ENCODE assay signal across 29 cellular contexts in genomic region chr10:33298893-33299292, GRCh38. TPM values are rescaled to one million over a fixed set of nuclear protein-coding genes. Genes with fewer than 3 reads are reported as not detected.
DNase-seq lines count a peak whose midpoint lies in the region; ATAC-seq, FAIRE-seq and TF ChIP-seq lines count a peak whose summit lies in the region.
"Had no signal": no experiment of that assay in that cellular context is flagged by ENCODE, and none has a peak within 500 bp of the region (broad histone marks: within the 10 kb centered on the region; RNA-seq: fewer than 3 reads in every experiment).

No MANE protein-coding gene starts in this region.

- H3F3A ChIP-seq in Loucy (ENCODE audit: low read depth): 0 out of 2 replicates have a peak, but pooled peaks cover 3% of the 10 kb centered on the region

- WGBS in esophagus muscularis mucosa: no CpG with 5 or more reads among the region's 2 CpGs
- no CpG with 5 or more reads among the region's 2 CpGs for WGBS in mesendoderm (ENCODE audit: extremely low coverage, insufficient coverage, low lambda C conversion rate)
- 40 to 77% methylated on average over 2 of the region's 2 CpGs for WGBS in pancreas, 2 donors
- 43 to 77% methylated on average over 2 of the region's 2 CpGs for WGBS in aorta, 2 donors

- peak overlapping the region; percentile 33 for H2BK5ac ChIP-seq in mesendoderm (ENCODE audit: low read length)

- H2BK120ac ChIP-seq in mesendoderm (ENCODE audit: low read depth, low read length): no peak overlapping the region

- H3K9me2 ChIP-seq in Loucy (replicated peaks; ENCODE audit: low read depth, low read length): no peaks in the 10 kb centered on the region

- H3K79me2 ChIP-seq in Loucy (ENCODE audit: insufficient read depth, low read length): no peaks in the 10 kb centered on the region
- no peaks in the 10 kb centered on the region for H3K79me2 ChIP-seq in mesendoderm (ENCODE audit: control insufficient read depth, insufficient read depth, low read length)

- DNase-seq in esophagus muscularis mucosa (ENCODE audit: extremely low spot score): no peak
- no peak for DNase-seq in mesendoderm
- DNase-seq in pancreas: no peak
- no peak for DNase-seq in aorta
- DNase-seq: activated CD4-positive, alpha-beta T cell treated with anti-CD3 and anti-CD28 coated beads for 48 hours; activated naive CD4-positive, alpha-beta T cell treated with anti-CD3 and anti-CD28 coated beads, Interleukin-2, amount 10 ng/mL, durations not matched to agents 7 days and 5 days; BE2C; CD8-positive, alpha-beta memory T cell; colonic mucosa; effector memory CD4-positive, alpha-beta T cell; islet precursor cell; Kasumi-1; midbrain; naive B cell; NCI-H748 treated with DMSO at 0.1 percent for 48 hours; occipital lobe; retina; stimulated activated CD4-positive, alpha-beta T cell treated with anti-CD3 and anti-CD28 coated beads, Interleukin-1b, Interleukin-23, amount 100 ng/mL, for 48 hours; stimulated activated naive CD8-positive, alpha-beta T cell treated with anti-CD3 and anti-CD28 coated beads, Interleukin-15, Interleukin-2, amounts not matched to agents 100 U/mL and 50 U/mL, for 24 hours; testis had no signal

- no peak for TF ChIP-seq CTCF in Loucy (conservative IDR thresholded peaks at IDR 0.05; ENCODE audit: low read length)
- TF ChIP-seq CTCF in esophagus muscularis mucosa (IDR thresholded peaks at IDR 0.05): no peak
- no peak for TF ChIP-seq CTCF in pancreas (IDR thresholded peaks at IDR 0.05)

- H3K4me1 ChIP-seq in Loucy (ENCODE audit: insufficient read depth, low read length, poor library complexity, severe bottlenecking) (peaks cover 58% of the 10 kb centered on the region), esophagus muscularis mucosa (peaks cover 68 to 89% (median 82%) of the 10 kb centered on the region in 4 donors), mesendoderm (ENCODE audit: control insufficient read depth, low read depth, low read length) (peaks cover 30% of the 10 kb centered on the region), subcutaneous abdominal adipose tissue (ENCODE audit: control insufficient read depth in 5 of 5, insufficient read depth in 5 of 5, low read length in 5 of 5) (peaks cover 6 to 81% (median 40%) of the 10 kb centered on the region in 5 donors), pancreas (peaks cover 0 to 7% (median 0%) of the 10 kb centered on the region in 3 donors), aorta (ENCODE audit: control insufficient read depth in 1 of 2, insufficient read depth in 2 of 2, low read length in 2 of 2) (peaks cover 1 to 10% of the 10 kb centered on the region in 2 donors)
- H3K4me1 ChIP-seq: colonic mucosa had no signal

- no peak overlapping the region for H3K18ac ChIP-seq in mesendoderm (ENCODE audit: low read length)

- H3K23ac ChIP-seq in mesendoderm (ENCODE audit: low read length): no peak overlapping the region

- H3K27ac ChIP-seq in esophagus muscularis mucosa (replicated peaks in 1 of 4): peak overlapping the region; percentile 9 to 41 (median 34)
- H3K27ac ChIP-seq in mesendoderm (ENCODE audit: low read depth, low read length): no peak overlapping the region
- peak overlapping the region; percentile 1 for H3K27ac ChIP-seq in subcutaneous abdominal adipose tissue (ENCODE audit: low read depth, low read length)
- no peak overlapping the region for H3K27ac ChIP-seq in pancreas
- peak overlapping the region in 1 of 2 donors; percentile 18 for H3K27ac ChIP-seq in aorta (ENCODE audit: low read depth in 1 of 2, low read length in 2 of 2)
- H3K27ac ChIP-seq: colonic mucosa, SJSA1 had no signal

- no peak overlapping the region for H2AK5ac ChIP-seq in mesendoderm (ENCODE audit: low read length)

- TF ChIP-seq POLR2A in esophagus muscularis mucosa (IDR thresholded peaks at IDR 0.05; ENCODE audit: low read depth): no peak

- H3K27me3 ChIP-seq in Loucy (ENCODE audit: insufficient read depth, low read length, poor library complexity, severe bottlenecking) (no peaks in the 10 kb centered on the region), esophagus muscularis mucosa (no peaks in the 10 kb centered on the region), mesendoderm (ENCODE audit: insufficient read depth, low read length, poor library complexity) (no peaks in the 10 kb centered on the region), subcutaneous abdominal adipose tissue (ENCODE audit: control insufficient read depth in 5 of 5, insufficient read depth in 4 of 5, low read length in 5 of 5) (no peaks in the 10 kb centered on the region), pancreas (no peaks in the 10 kb centered on the region), aorta (ENCODE audit: control insufficient read depth in 1 of 2, insufficient read depth in 2 of 2, low read length in 1 of 2) (no peaks in the 10 kb centered on the region)
- H3K27me3 ChIP-seq: BE2C, colonic mucosa, SJSA1, testis had no signal

- TF ChIP-seq EP300 in esophagus muscularis mucosa (IDR thresholded peaks at IDR 0.05): no peak

- H4K8ac ChIP-seq in mesendoderm (ENCODE audit: low read depth, low read length): no peak overlapping the region

- H2AFZ ChIP-seq in Loucy (ENCODE audit: low read length): peak overlapping the region; percentile 34
- H2AFZ ChIP-seq: GM23338 had no signal

- intact Hi-C loops in esophagus muscularis mucosa (cut with DNase I): no loop called here
- intact Hi-C loops in pancreas (cut with DNase I): no loop called here
- intact Hi-C loops in aorta (cut with DNase I): no loop called here

- H3K9ac ChIP-seq in Loucy (ENCODE audit: low read depth, low read length, poor library complexity, severe bottlenecking): peak overlapping the region; percentile 8
- H3K9ac ChIP-seq in mesendoderm (ENCODE audit: low read length): no peak overlapping the region
- no peak overlapping the region for H3K9ac ChIP-seq in subcutaneous abdominal adipose tissue (ENCODE audit: low read length in 5 of 5)

- no peak overlapping the region for H4K5ac ChIP-seq in mesendoderm (ENCODE audit: low read length)

- no peak overlapping the region for H3K56ac ChIP-seq in mesendoderm (ENCODE audit: low read length)

- no peak for FAIRE-seq in pancreas (lab: Jason Lieb, UNC)
- FAIRE-seq: RCC 7860 had no signal

- H2BK15ac ChIP-seq in mesendoderm (replicated peaks; ENCODE audit: low read depth): no peak overlapping the region

- no peaks in the 10 kb centered on the region for H3K79me1 ChIP-seq in mesendoderm (ENCODE audit: low read length)

- H4K20me1 ChIP-seq in Loucy (ENCODE audit: insufficient read depth, low read length, poor library complexity, severe bottlenecking): no peaks in the 10 kb centered on the region

- no peaks in the 10 kb centered on the region for H3K9me3 ChIP-seq in Loucy (ENCODE audit: insufficient read depth, low read depth, low read length)
- no peaks in the 10 kb centered on the region for H3K9me3 ChIP-seq in esophagus muscularis mucosa
- H3K9me3 ChIP-seq in subcutaneous abdominal adipose tissue (ENCODE audit: control insufficient read depth in 5 of 5, low read length in 5 of 5): no peaks in the 10 kb centered on the region
- H3K9me3 ChIP-seq in pancreas: no peaks in the 10 kb centered on the region
- H3K9me3 ChIP-seq in aorta (ENCODE audit: control insufficient read depth, low read length): no peaks in the 10 kb centered on the region
- H3K9me3 ChIP-seq: BE2C, colonic mucosa, SJSA1, testis had no signal

- H3K4me3 ChIP-seq in Loucy (ENCODE audit: low read length, poor library complexity, severe bottlenecking) (peak overlapping the region; percentile 30), esophagus muscularis mucosa (no peak overlapping the region), mesendoderm (ENCODE audit: low read length) (no peak overlapping the region), subcutaneous abdominal adipose tissue (ENCODE audit: low read depth in 1 of 5, low read length in 5 of 5) (no peak overlapping the region), pancreas (no peak overlapping the region), aorta (ENCODE audit: low read length in 2 of 2) (no peak overlapping the region)
- H3K4me3 ChIP-seq: colonic mucosa, GM23338, SJSA1, smooth muscle cell, testis had no signal

- no peak overlapping the region for H3K4ac ChIP-seq in mesendoderm (ENCODE audit: low read depth, low read length)

- H3K36me3 ChIP-seq in Loucy (ENCODE audit: insufficient read depth, low read length) (no peaks in the 10 kb centered on the region), esophagus muscularis mucosa (peaks cover 0 to 9% (median 0%) of the 10 kb centered on the region in 4 donors), mesendoderm (ENCODE audit: control insufficient read depth, insufficient read depth, low read length) (no peaks in the 10 kb centered on the region), subcutaneous abdominal adipose tissue (ENCODE audit: control insufficient read depth in 5 of 5, insufficient read depth in 5 of 5, low read length in 5 of 5) (peaks cover 0 to 49% (median 33%) of the 10 kb centered on the region in 5 donors), pancreas (no peaks in the 10 kb centered on the region), aorta (ENCODE audit: control insufficient read depth in 1 of 2, insufficient read depth in 2 of 2, low read length in 1 of 2) (no peaks in the 10 kb centered on the region)
- H3K36me3 ChIP-seq: colonic mucosa had no signal

- ATAC-seq in GM21360 (IDR thresholded peaks at IDR 0.05; ENCODE audit: unreplicated experiment) (no peak), GM21528 (IDR thresholded peaks at IDR 0.05; ENCODE audit: low FRiP score, unreplicated experiment) (no peak), pancreas (no peak), aorta (ENCODE audit: low FRiP score) (no peak)
- ATAC-seq: activated T-helper 17 cell treated with anti-CD3 and anti-CD28 coated beads, Interleukin-2, amount 50 U/mL, for 72 hours; GM23338; stimulated activated naive CD8-positive, alpha-beta T cell treated with anti-CD3 and anti-CD28 coated beads, Interleukin-15, Interleukin-2, amounts not matched to agents 100 U/mL and 50 U/mL, for 24 hours had no signal

- H3K4me2 ChIP-seq in Loucy (ENCODE audit: low read depth, low read length, poor library complexity, severe bottlenecking): peak overlapping the region; percentile 58
- H3K4me2 ChIP-seq in mesendoderm (ENCODE audit: low read length): no peak overlapping the region
- H3K4me2 ChIP-seq: GM23338, smooth muscle cell had no signal

RNA-seq across cellular contexts. Expression of gene NRP1, which starts 35.6 kb away (rescaled TPM):
- total RNA-seq in esophagus muscularis mucosa: 10 to 100 TPM; 36.5 to 64.4 (median 54.1) TPM
- polyA plus RNA-seq in mesendoderm (2013, experiment 1 of 2): 2.4 TPM
- 2.0 TPM for polyA plus RNA-seq in mesendoderm (2013, experiment 2 of 2)
- 10 to 100 TPM; 26.2 to 56.4 (median 32.8) TPM for total RNA-seq in pancreas
- 10 to 100 TPM; 12.0 to 26.0 TPM for polyA plus RNA-seq in pancreas
- total RNA-seq in aorta: 100 to 1,000 TPM; 111 to 221 TPM
- 10 to 100 TPM; 19.2 to 52.9 TPM for polyA plus RNA-seq in aorta
- polyA plus RNA-seq: CD8-positive, alpha-beta memory T cell had no signal

Comparison
In these comparisons a context has a peak if more than half of its experiments do, and no peak if none do; other contexts are left out.
1. H3K27ac ChIP-seq: peak in esophagus muscularis mucosa (4 of 4) and subcutaneous abdominal adipose tissue (single experiment); none in mesendoderm (single experiment) and pancreas (0 of 4).